In genomic region chr3:17182158-17182557, GRCh38 we compare ENCODE assay signal across 12 cellular contexts.
A peak's percentile ranks its signal among the peaks of the same experiment; 100 is the strongest.
DNase-seq lines count a peak whose midpoint lies in the region; ATAC-seq and TF ChIP-seq lines count a peak whose summit lies in the region.
"Had no signal": no experiment of that assay in that cellular context is flagged by ENCODE, and none has a peak within 500 bp of the region (broad histone marks: within the 10 kb centered on the region; RNA-seq: fewer than 3 reads in every experiment).

No MANE protein-coding gene starts in this region.

- peak; percentile 29 for DNase-seq in GM10248 (ENCODE audit: extremely low spot score)
- DNase-seq in activated naive CD8-positive, alpha-beta T cell treated with anti-CD3 and anti-CD28 coated beads, Interleukin-2, amount 10 ng/mL, durations not matched to agents 7 days and 5 days = no peak
- no peak for DNase-seq in stimulated activated naive CD4-positive, alpha-beta T cell (lab: John Stamatoyannopoulos, UW)
- no peak for DNase-seq in aorta
- DNase-seq in sciatic nerve (ENCODE audit: low spot score) = no peak
- no peak for DNase-seq in activated naive CD4-positive, alpha-beta T cell (lab: John Stamatoyannopoulos, UW)
- DNase-seq: AML-193, NCI-H510A had no signal

- H3K4me3 Mint-ChIP-seq in activated naive CD8-positive, alpha-beta T cell treated with anti-CD3 and anti-CD28 coated beads, Interleukin-2, amount 10 ng/mL, durations not matched to agents 7 days and 5 days = peak overlapping the region; percentile 30
- H3K4me3 Mint-ChIP-seq: stimulated activated memory B cell treated with anti-CD40 and anti-IgM and Interleukin-4, amounts not matched to agents 10 μg/mL and 1 μg/mL and 100 μg/mL, for 72 hours had no signal

- H3K4me1 ChIP-seq in aorta (ENCODE audit: control insufficient read depth in 1 of 2, insufficient read depth in 2 of 2, low read length in 2 of 2) = no peaks in the 10 kb centered on the region

- H3K27me3 Mint-ChIP-seq in activated naive CD8-positive, alpha-beta T cell treated with anti-CD3 and anti-CD28 coated beads, Interleukin-2, amount 10 ng/mL, durations not matched to agents 7 days and 5 days = no peaks in the 10 kb centered on the region
- H3K27me3 Mint-ChIP-seq: stimulated activated memory B cell treated with anti-CD40 and anti-IgM and Interleukin-4, amounts not matched to agents 10 μg/mL and 1 μg/mL and 100 μg/mL, for 72 hours had no signal

- H3K9me3 Mint-ChIP-seq in activated naive CD8-positive, alpha-beta T cell treated with anti-CD3 and anti-CD28 coated beads, Interleukin-2, amount 10 ng/mL, durations not matched to agents 7 days and 5 days = no peaks in the 10 kb centered on the region
- H3K9me3 Mint-ChIP-seq: stimulated activated memory B cell treated with anti-CD40 and anti-IgM and Interleukin-4, amounts not matched to agents 10 μg/mL and 1 μg/mL and 100 μg/mL, for 72 hours had no signal

- H3K36me3 ChIP-seq in aorta (ENCODE audit: control insufficient read depth in 1 of 2, insufficient read depth in 2 of 2, low read length in 1 of 2) = no peaks in the 10 kb centered on the region

- peak; percentile 50 for ATAC-seq in GM19452 (IDR thresholded peaks at IDR 0.05; ENCODE audit: unreplicated experiment)
- peak; percentile 34 for ATAC-seq in HG03060 (IDR thresholded peaks at IDR 0.05; ENCODE audit: low read depth, unreplicated experiment)
- no peak for ATAC-seq in activated naive CD8-positive, alpha-beta T cell treated with anti-CD3 and anti-CD28 coated beads, Interleukin-2, amount 10 ng/mL, durations not matched to agents 7 days and 5 days (ENCODE audit: low read depth)
- no peak for ATAC-seq in aorta (ENCODE audit: low FRiP score)
- no peak for ATAC-seq in sciatic nerve
- ATAC-seq: HepG2; stimulated activated memory B cell treated with anti-CD40 and anti-IgM and Interleukin-4, amounts not matched to agents 10 μg/mL and 1 μg/mL and 100 μg/mL, for 72 hours had no signal

- POLR2A ChIA-PET in GM10248 (lab: Yijun Ruan, JAX) = no interaction called here
- POLR2A ChIA-PET in activated naive CD8-positive, alpha-beta T cell treated with anti-CD3 and anti-CD28 coated beads, Interleukin-2, amount 10 ng/mL, durations not matched to agents 7 days and 5 days (lab: Charles Lee) = no interaction called here

- H3K4me3 ChIP-seq in aorta (ENCODE audit: low read length in 2 of 2) = peak overlapping the region in 1 of 2 donors; percentile 18

- no peak overlapping the region for H3K27ac ChIP-seq in aorta (ENCODE audit: low read depth in 1 of 2, low read length in 2 of 2)

- peaks cover 38% of the 10 kb centered on the region for H3K36me3 Mint-ChIP-seq in activated naive CD8-positive, alpha-beta T cell treated with anti-CD3 and anti-CD28 coated beads, Interleukin-2, amount 10 ng/mL, durations not matched to agents 7 days and 5 days

- WGBS in aorta, 2 donors = 12% methylated on average over 5 of the region's 5 CpGs

- CTCF ChIA-PET in GM10248 (lab: Yijun Ruan, JAX) = interaction anchor here (0.9 to 1.5 kb wide), 4 partner anchors 11 to 581 kb away, joined by 3 to 6 read pairs (median 4); no protein-coding TSS in a partner anchor

- no peaks in the 10 kb centered on the region for H3K9me3 ChIP-seq in aorta (ENCODE audit: control insufficient read depth, low read length)

- intact Hi-C loops in aorta (cut with DNase I) (no loop called here), sciatic nerve (cut with DNase I) (no loop called here)

- H3K4me1 Mint-ChIP-seq in activated naive CD8-positive, alpha-beta T cell treated with anti-CD3 and anti-CD28 coated beads, Interleukin-2, amount 10 ng/mL, durations not matched to agents 7 days and 5 days = peaks cover 17% of the 10 kb centered on the region

- H3K27me3 ChIP-seq in aorta (ENCODE audit: control insufficient read depth in 1 of 2, insufficient read depth in 2 of 2, low read length in 1 of 2) = no peaks in the 10 kb centered on the region

- TF ChIP-seq CTCF in GM10248 (IDR thresholded peaks at IDR 0.05; ENCODE audit: control extremely low read depth, extremely low read depth, low read depth, missing control alignments) = no peak

- H3K27ac Mint-ChIP-seq in activated naive CD8-positive, alpha-beta T cell treated with anti-CD3 and anti-CD28 coated beads, Interleukin-2, amount 10 ng/mL, durations not matched to agents 7 days and 5 days = no peak overlapping the region
- H3K27ac Mint-ChIP-seq: stimulated activated memory B cell treated with anti-CD40 and anti-IgM and Interleukin-4, amounts not matched to agents 10 μg/mL and 1 μg/mL and 100 μg/mL, for 72 hours had no signal

Comparison
In these comparisons a context has a peak if more than half of its experiments do, and no peak if none do; other contexts are left out.
1. ATAC-seq: peak in GM19452 (single experiment) and HG03060 (single experiment); none in activated naive CD8-positive, alpha-beta T cell treated with anti-CD3 and anti-CD28 coated beads, Interleukin-2, amount 10 ng/mL, durations not matched to agents 7 days and 5 days (single experiment), aorta (single experiment) and sciatic nerve (single experiment).